16 cellular contexts compared by ENCODE assay signal in the genomic region with DNA sequence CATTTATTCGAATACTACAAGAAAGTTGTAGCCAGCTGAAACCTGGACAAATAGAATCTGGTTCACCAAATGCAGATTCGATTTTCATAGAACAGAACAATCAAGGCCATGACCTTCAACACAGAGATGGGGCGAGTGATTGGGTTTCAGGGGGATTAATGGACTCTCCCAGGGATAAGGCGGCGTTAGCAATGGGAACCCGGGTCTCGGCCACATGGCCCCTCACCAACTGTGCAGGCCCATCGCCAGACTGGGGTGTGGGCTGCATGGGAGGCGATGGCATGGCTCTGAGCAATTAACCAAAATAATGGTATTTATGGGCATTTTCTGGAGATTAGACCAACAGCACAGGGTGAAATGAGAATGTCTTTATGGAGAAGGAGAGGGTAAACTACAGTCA. TPM values are rescaled to one million over a fixed set of nuclear protein-coding genes. Genes with fewer than 3 reads are reported as not detected.
DNase-seq lines count a peak whose midpoint lies in the region; ATAC-seq and TF ChIP-seq lines count a peak whose summit lies in the region.
"Had no signal": no experiment of that assay in that cellular context is flagged by ENCODE, and none has a peak within 500 bp of the region (broad histone marks: within the 10 kb centered on the region; RNA-seq: fewer than 3 reads in every experiment).

No MANE protein-coding gene starts in this region.

- TF ChIP-seq CTCF in cardiac muscle cell (IDR thresholded peaks at IDR 0.05; ENCODE audit: low read depth, low read length) (no peak), coronary artery (IDR thresholded peaks at IDR 0.05) (no peak)

- H3K27me3 ChIP-seq in cardiac muscle cell, result no peaks in the 10 kb centered on the region

- ATAC-seq in Right ventricle myocardium superior (ENCODE audit: poor library complexity) (no peak), HG03442 (IDR thresholded peaks at IDR 0.05; ENCODE audit: unreplicated experiment) (no peak), GM19395 (IDR thresholded peaks at IDR 0.05; ENCODE audit: unreplicated experiment) (no peak)
- no peak for ATAC-seq in naive thymus-derived CD8-positive, alpha-beta T cell
- ATAC-seq in stimulated activated effector memory CD8-positive, alpha-beta T cell treated with anti-CD3 and anti-CD28 coated beads, Interleukin-12 subunit alpha, Interleukin-12 subunit beta, amount 100 ng/mL, for 72 hours, result no peak
- ATAC-seq: A549; activated CD8-positive, alpha-beta T cell treated with anti-CD3 and anti-CD28 coated beads, Interleukin-2, amount 10 ng/mL, durations not matched to agents 7 days and 5 days; stimulated activated naive CD8-positive, alpha-beta T cell treated with anti-CD3 and anti-CD28 coated beads, Interleukin-15, amount 100 ng/mL, for 72 hours; T-cell had no signal

- no peaks in the 10 kb centered on the region for H3K9me3 Mint-ChIP-seq in naive thymus-derived CD8-positive, alpha-beta T cell
- no peaks in the 10 kb centered on the region for H3K9me3 Mint-ChIP-seq in stimulated activated effector memory CD8-positive, alpha-beta T cell treated with anti-CD3 and anti-CD28 coated beads, Interleukin-12 subunit alpha, Interleukin-12 subunit beta, amount 100 ng/mL, for 72 hours
- H3K9me3 Mint-ChIP-seq: activated T-helper 1 cell treated with anti-CD3 and anti-CD28 coated beads, Interleukin-12 subunit alpha, Interleukin-12 subunit beta, Interleukin-2, Interleukin-4 antibody, amounts not matched to agents 30 ng/mL and 10 ng/mL and 1 ng/mL, durations not matched to agents 14 hours and 24 hours and 36 hours; stimulated activated naive CD8-positive, alpha-beta T cell treated with anti-CD3 and anti-CD28 coated beads, Interleukin-15, amount 100 ng/mL, for 72 hours; T-cell had no signal

- H3K27me3 Mint-ChIP-seq in naive thymus-derived CD8-positive, alpha-beta T cell, result no peaks in the 10 kb centered on the region
- H3K27me3 Mint-ChIP-seq: stimulated activated naive CD8-positive, alpha-beta T cell treated with anti-CD3 and anti-CD28 coated beads, Interleukin-15, amount 100 ng/mL, for 72 hours; T-cell had no signal

- H3K36me3 Mint-ChIP-seq in naive thymus-derived CD8-positive, alpha-beta T cell, result peaks cover 0 to 22% (median 0%) of the 10 kb centered on the region in 3 donors
- H3K36me3 Mint-ChIP-seq in stimulated activated effector memory CD8-positive, alpha-beta T cell treated with anti-CD3 and anti-CD28 coated beads, Interleukin-12 subunit alpha, Interleukin-12 subunit beta, amount 100 ng/mL, for 72 hours, result peaks cover 18% of the 10 kb centered on the region

- H3K4me1 ChIP-seq in cardiac muscle cell (ENCODE audit: low read depth), result peaks cover 72% of the 10 kb centered on the region

- H3K27ac ChIP-seq in cardiac muscle cell (peak overlapping the region; percentile 31), coronary artery (peak overlapping the region in 1 of 2 donors; percentile 36)
- H3K27ac ChIP-seq: A549, VCaP had no signal

- H3K4me3 ChIP-seq in cardiac muscle cell (no peak overlapping the region), coronary artery (peak overlapping the region; percentile 34)
- H3K4me3 ChIP-seq: A549 had no signal

- peaks cover 40 to 89% (median 76%) of the 10 kb centered on the region in 4 donors for H3K4me1 Mint-ChIP-seq in naive thymus-derived CD8-positive, alpha-beta T cell
- peaks cover 63% of the 10 kb centered on the region for H3K4me1 Mint-ChIP-seq in stimulated activated effector memory CD8-positive, alpha-beta T cell treated with anti-CD3 and anti-CD28 coated beads, Interleukin-12 subunit alpha, Interleukin-12 subunit beta, amount 100 ng/mL, for 72 hours

- H3K9me3 ChIP-seq in cardiac muscle cell (ENCODE audit: low read depth), result no peaks in the 10 kb centered on the region
- H3K9me3 ChIP-seq: A549 had no signal

- peak overlapping the region in 8 of 10 donors; percentile 10 to 61 (median 35) for H3K27ac Mint-ChIP-seq in naive thymus-derived CD8-positive, alpha-beta T cell
- peak overlapping the region; percentile 67 for H3K27ac Mint-ChIP-seq in stimulated activated effector memory CD8-positive, alpha-beta T cell treated with anti-CD3 and anti-CD28 coated beads, Interleukin-12 subunit alpha, Interleukin-12 subunit beta, amount 100 ng/mL, for 72 hours
- H3K27ac Mint-ChIP-seq: activated CD8-positive, alpha-beta T cell treated with anti-CD3 and anti-CD28 coated beads, Interleukin-2, amount 10 ng/mL, durations not matched to agents 7 days and 5 days; activated T-helper 1 cell treated with anti-CD3 and anti-CD28 coated beads, Interleukin-12 subunit alpha, Interleukin-12 subunit beta, Interleukin-2, Interleukin-4 antibody, amounts not matched to agents 30 ng/mL and 10 ng/mL and 1 ng/mL, durations not matched to agents 14 hours and 24 hours and 36 hours; T-cell had no signal

- H3K36me3 ChIP-seq in cardiac muscle cell, result no peaks in the 10 kb centered on the region

- POLR2A ChIA-PET in naive thymus-derived CD8-positive, alpha-beta T cell (lab: Charles Lee), result no interaction called here

- intact Hi-C loops in Right ventricle myocardium superior (cut with DNase I), result no loop called here

- DNase-seq in cardiac muscle cell (ENCODE audit: low read depth in 1 of 2, low spot score in 1 of 2) (no peak), Right ventricle myocardium superior (no peak), coronary artery (ENCODE audit: low spot score) (no peak), germinal center (ENCODE audit: low spot score) (no peak)
- no peak for DNase-seq in naive thymus-derived CD8-positive, alpha-beta T cell
- no peak for DNase-seq in stimulated activated effector memory CD8-positive, alpha-beta T cell treated with anti-CD3 and anti-CD28 coated beads, Interleukin-12 subunit alpha, Interleukin-12 subunit beta, amount 100 ng/mL, for 72 hours (ENCODE audit: low spot score in 2 of 2)
- DNase-seq: activated CD8-positive, alpha-beta T cell treated with anti-CD3 and anti-CD28 coated beads, Interleukin-2, amount 10 ng/mL, durations not matched to agents 7 days and 5 days; NCI-H774; stimulated activated naive CD8-positive, alpha-beta T cell treated with anti-CD3 and anti-CD28 coated beads, Interleukin-15, amount 100 ng/mL, for 72 hours had no signal

- H3K4me3 Mint-ChIP-seq in naive thymus-derived CD8-positive, alpha-beta T cell, result no peak overlapping the region
- no peak overlapping the region for H3K4me3 Mint-ChIP-seq in stimulated activated effector memory CD8-positive, alpha-beta T cell treated with anti-CD3 and anti-CD28 coated beads, Interleukin-12 subunit alpha, Interleukin-12 subunit beta, amount 100 ng/mL, for 72 hours
- H3K4me3 Mint-ChIP-seq: activated CD8-positive, alpha-beta T cell treated with anti-CD3 and anti-CD28 coated beads, Interleukin-2, amount 10 ng/mL, durations not matched to agents 7 days and 5 days; activated T-helper 1 cell treated with anti-CD3 and anti-CD28 coated beads, Interleukin-12 subunit alpha, Interleukin-12 subunit beta, Interleukin-2, Interleukin-4 antibody, amounts not matched to agents 30 ng/mL and 10 ng/mL and 1 ng/mL, durations not matched to agents 14 hours and 24 hours and 36 hours; CD14-positive monocyte; T-cell had no signal

RNA-seq across cellular contexts. Expression of a gene that starts 34.2 kb away (rescaled TPM):
- total RNA-seq in cardiac muscle cell (139 and 147 TPM in 2 replicates), Right ventricle myocardium superior (23.0 TPM)
- 62.9 and 76.5 TPM in 2 replicates for polyA plus RNA-seq in cardiac muscle cell
- 10 to 100 TPM; 28.9 to 31.3 TPM for total RNA-seq in naive thymus-derived CD8-positive, alpha-beta T cell
- polyA plus RNA-seq in naive thymus-derived CD8-positive, alpha-beta T cell, result 10 to 100 TPM; 19.3 to 25.7 (median 20.5) TPM
